Comparison of ENCODE assay signal across 22 cellular contexts in the genomic region with DNA sequence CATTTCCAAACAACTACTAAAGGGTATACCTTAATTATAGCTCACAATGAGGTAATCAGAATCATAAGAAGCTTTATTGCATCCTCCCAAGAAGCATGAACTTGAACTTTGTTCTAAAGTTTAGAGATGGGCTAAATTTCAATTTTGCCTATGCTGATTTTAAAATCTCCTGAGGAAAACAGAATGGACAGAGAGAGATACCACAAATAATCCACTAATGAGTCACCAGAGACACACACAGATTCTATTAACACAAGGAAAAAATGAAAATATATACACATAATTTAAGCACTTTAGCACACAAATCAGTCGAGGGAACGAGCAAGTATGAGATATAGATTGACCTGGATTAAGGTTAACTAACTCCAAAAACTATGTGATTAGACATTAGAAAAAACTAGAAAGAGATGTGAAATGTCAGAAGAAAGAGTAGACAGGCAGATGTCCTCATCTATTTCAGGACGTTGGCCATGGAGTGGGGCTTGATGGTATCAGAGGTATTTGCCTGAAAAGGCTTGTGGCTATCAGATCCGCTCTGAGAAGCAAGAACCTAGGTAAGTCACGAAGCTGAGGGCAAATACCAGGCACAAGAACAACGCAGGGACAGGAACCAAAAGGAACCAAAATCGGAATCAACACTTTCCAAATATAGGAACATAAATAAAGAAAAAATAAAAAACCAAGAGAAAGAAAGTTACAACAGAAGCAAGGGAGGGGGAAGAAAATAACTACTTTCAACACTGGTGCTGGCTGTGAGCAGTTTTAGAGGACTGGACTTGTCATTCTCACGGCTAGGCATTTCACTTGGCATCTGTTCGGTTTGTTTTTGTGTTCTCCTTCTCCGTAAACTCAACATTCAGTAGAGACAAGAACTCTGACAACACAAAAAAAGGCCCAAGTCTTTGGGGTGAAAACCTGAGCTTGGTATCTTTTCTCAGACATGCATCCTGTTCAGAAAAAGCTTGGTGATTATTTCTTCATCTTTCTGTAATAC.
DNase-seq lines count a peak whose midpoint lies in the region; ATAC-seq, FAIRE-seq and TF ChIP-seq lines count a peak whose summit lies in the region.
"Had no signal": no experiment of that assay in that cellular context is flagged by ENCODE, and none has a peak within 500 bp of the region (broad histone marks: within the 10 kb centered on the region; RNA-seq: fewer than 3 reads in every experiment).

No MANE protein-coding gene starts in this region.

- H3K79me2 ChIP-seq in smooth muscle cell (ENCODE audit: low read depth): no peaks in the 10 kb centered on the region

- H4K91ac ChIP-seq in mesenchymal stem cell (ENCODE audit: low read length): no peak overlapping the region

- no peaks in the 10 kb centered on the region for H4K20me1 ChIP-seq in smooth muscle cell (ENCODE audit: low read depth)

- no peak overlapping the region for H3K18ac ChIP-seq in mesenchymal stem cell (ENCODE audit: low read depth in 1 of 2, low read length in 2 of 2)

- H3K9me3 ChIP-seq in adipocyte (ENCODE audit: control insufficient read depth, low read length) (peaks cover 12% of the 10 kb centered on the region), mesenchymal stem cell (ENCODE audit: control insufficient read depth, low read length) (peaks cover 8% of the 10 kb centered on the region), smooth muscle cell (replicated peaks; ENCODE audit: low read depth) (no peaks in the 10 kb centered on the region), small intestine (ENCODE audit: control insufficient read depth, low read depth) (no peaks in the 10 kb centered on the region)
- H3K9me3 ChIP-seq: MG63, SK-N-SH had no signal

- 65% methylated on average over 8 of the region's 10 CpGs for WGBS in mesenchymal stem cell
- WGBS in smooth muscle cell (ENCODE audit: low lambda C conversion rate): 74% methylated on average over 10 of the region's 10 CpGs
- 71 to 72% (median 72%) methylated on average over 10 of the region's 10 CpGs for WGBS in small intestine, 3 donors

- H3K4me2 ChIP-seq in mesenchymal stem cell (ENCODE audit: low read length, poor library complexity, severe bottlenecking): no peak overlapping the region
- peak overlapping the region; percentile 53 for H3K4me2 ChIP-seq in smooth muscle cell
- H3K4me2 ChIP-seq: SK-N-SH had no signal

- no peak overlapping the region for H2BK120ac ChIP-seq in mesenchymal stem cell (ENCODE audit: low read depth, low read length)

- no peak overlapping the region for H3K4ac ChIP-seq in mesenchymal stem cell (ENCODE audit: low read depth in 1 of 2, low read length in 2 of 2)

- H2AK5ac ChIP-seq in mesenchymal stem cell (ENCODE audit: low read length, severe bottlenecking): no peak overlapping the region

- no peaks in the 10 kb centered on the region for H3K79me1 ChIP-seq in mesenchymal stem cell (replicated peaks; ENCODE audit: low read length, poor library complexity, severe bottlenecking)

- H3K9ac ChIP-seq in adipocyte (ENCODE audit: low read length) (peak overlapping the region; percentile 26), mesenchymal stem cell (ENCODE audit: low read length) (no peak overlapping the region), smooth muscle cell (ENCODE audit: low read depth) (no peak overlapping the region)
- H3K9ac ChIP-seq: SK-N-SH had no signal

- no peak overlapping the region for H2BK15ac ChIP-seq in mesenchymal stem cell (ENCODE audit: low read depth, poor library complexity, severe bottlenecking)

- H3K27me3 ChIP-seq in adipocyte (replicated peaks; ENCODE audit: control insufficient read depth, insufficient read depth, low read length): no peaks in the 10 kb centered on the region
- no peaks in the 10 kb centered on the region for H3K27me3 ChIP-seq in mesenchymal stem cell (ENCODE audit: control insufficient read depth in 1 of 2, insufficient read depth in 1 of 2, low read length in 2 of 2)
- no peaks in the 10 kb centered on the region for H3K27me3 ChIP-seq in smooth muscle cell (ENCODE audit: low read depth)
- no peaks in the 10 kb centered on the region for H3K27me3 ChIP-seq in small intestine (ENCODE audit: control insufficient read depth in 2 of 2, insufficient read depth in 2 of 2, low read length in 2 of 2)
- H3K27me3 ChIP-seq: MG63 had no signal

- H3K23ac ChIP-seq in mesenchymal stem cell (ENCODE audit: low read length in 2 of 2): no peak overlapping the region

- no peaks in the 10 kb centered on the region for H3F3A ChIP-seq in smooth muscle cell (ENCODE audit: low read depth)

- H3K36me3 ChIP-seq in adipocyte (ENCODE audit: control insufficient read depth, insufficient read depth, low read length, severe bottlenecking) (no peaks in the 10 kb centered on the region), mesenchymal stem cell (ENCODE audit: control insufficient read depth in 1 of 2, insufficient read depth in 2 of 2, low read depth in 1 of 2, low read length in 2 of 2) (no peaks in the 10 kb centered on the region), smooth muscle cell (ENCODE audit: low read depth) (no peaks in the 10 kb centered on the region), small intestine (ENCODE audit: control insufficient read depth in 2 of 2, insufficient read depth in 2 of 2, low read length in 2 of 2) (no peaks in the 10 kb centered on the region)
- H3K36me3 ChIP-seq: MG63 had no signal

- H2AFZ ChIP-seq in mesenchymal stem cell (ENCODE audit: low read depth, low read length): no peak overlapping the region
- peak overlapping the region; percentile 42 for H2AFZ ChIP-seq in smooth muscle cell (ENCODE audit: low read depth)

- no peak for ATAC-seq in HG03108 (IDR thresholded peaks at IDR 0.05; ENCODE audit: unreplicated experiment)
- ATAC-seq: HCT116, Panc1, Right ventricle myocardium inferior had no signal

- H3K27ac ChIP-seq in mesenchymal stem cell (ENCODE audit: low read length, poor library complexity, severe bottlenecking): no peak overlapping the region
- no peak overlapping the region for H3K27ac ChIP-seq in smooth muscle cell (ENCODE audit: low read depth)
- H3K27ac ChIP-seq in small intestine (ENCODE audit: low read depth in 1 of 2, low read length in 1 of 2): no peak overlapping the region
- H3K27ac ChIP-seq: HL-60 had no signal

- no peak overlapping the region for H4K8ac ChIP-seq in mesenchymal stem cell (ENCODE audit: low read length)

- H3K14ac ChIP-seq in mesenchymal stem cell (ENCODE audit: low read length in 2 of 2): no peak overlapping the region

- H2BK5ac ChIP-seq in mesenchymal stem cell (ENCODE audit: low read depth, low read length, poor library complexity, severe bottlenecking): no peak overlapping the region

- FAIRE-seq in small intestine (lab: Jason Lieb, UNC): no peak

- H2BK12ac ChIP-seq in mesenchymal stem cell (ENCODE audit: low read length in 2 of 2): no peak overlapping the region

- H3K4me1 ChIP-seq in adipocyte (ENCODE audit: control insufficient read depth, insufficient read depth, low read length) (peaks cover 23% of the 10 kb centered on the region), mesenchymal stem cell (ENCODE audit: control insufficient read depth, insufficient read depth, low read depth, low read length) (no peaks in the 10 kb centered on the region), smooth muscle cell (ENCODE audit: low read depth) (no peaks in the 10 kb centered on the region), small intestine (ENCODE audit: control insufficient read depth in 2 of 2, insufficient read depth in 1 of 2, low read depth in 1 of 2, low read length in 1 of 2) (no peaks in the 10 kb centered on the region)

- DNase-seq in GM03348 (ENCODE audit: low spot score) (peak; percentile 29), adipocyte (ENCODE audit: low read depth) (no peak), mesenchymal stem cell (peak; percentile 2), smooth muscle cell (lab: John Stamatoyannopoulos, UW; ENCODE audit: unreplicated experiment) (no peak), small intestine (no peak), NCI-H2196 (lab: John Stamatoyannopoulos, UW; ENCODE audit: unreplicated experiment) (no peak)
- DNase-seq: ACHN; Calu3; CD4-positive, alpha-beta T cell; DND-41; KG1; MG63; NCI-H1092 treated with DMSO at 0.1 percent for 48 hours; NCI-H1694 treated with DMSO at 0.1 percent for 48 hours; NCI-H446 treated with DMSO at 0.1 percent for 48 hours; NCI-H774; SK-N-SH had no signal

- no peak for TF ChIP-seq CTCF in smooth muscle cell (IDR thresholded peaks at IDR 0.05; ENCODE audit: borderline replicate concordance, insufficient read depth, poor library complexity, severe bottlenecking)

- H3K4me3 ChIP-seq in adipocyte (ENCODE audit: low read length): peak overlapping the region; percentile 38
- no peak overlapping the region for H3K4me3 ChIP-seq in mesenchymal stem cell (ENCODE audit: insufficient read depth in 1 of 2, low read depth in 1 of 2, low read length in 2 of 2)
- no peak overlapping the region for H3K4me3 ChIP-seq in smooth muscle cell
- no peak overlapping the region for H3K4me3 ChIP-seq in small intestine (ENCODE audit: low read depth in 1 of 2, low read length in 2 of 2)
- H3K4me3 ChIP-seq: MG63 had no signal

Comparison
In these comparisons a context has a peak if more than half of its experiments do, and no peak if none do; other contexts are left out.
1. DNase-seq: peak in GM03348 (single experiment) and mesenchymal stem cell (single experiment); none in adipocyte (single experiment), smooth muscle cell (single experiment), small intestine (single experiment) and NCI-H2196 (single experiment).